19 cellular contexts compared by ENCODE assay signal in the genomic region with DNA sequence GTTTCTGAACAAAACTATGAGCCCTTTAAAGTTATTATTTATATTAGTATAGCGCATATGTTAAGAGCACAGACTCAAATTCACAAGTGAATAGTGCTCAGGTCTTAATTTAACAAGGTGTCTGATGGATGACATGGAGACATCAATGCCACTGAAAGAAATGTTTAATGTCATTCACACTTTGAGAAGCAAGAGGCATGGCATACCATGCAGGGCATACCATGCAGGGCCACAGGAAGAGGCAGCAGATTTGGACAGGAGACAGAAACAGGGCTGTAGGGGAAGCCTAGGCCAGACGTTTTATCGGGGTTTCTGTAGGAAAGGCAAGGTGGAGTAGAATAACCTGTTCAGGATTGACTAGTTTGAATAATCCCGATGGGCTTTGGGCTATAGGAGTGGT.
DNase-seq lines count a peak whose midpoint lies in the region; ATAC-seq and TF ChIP-seq lines count a peak whose summit lies in the region.
"Had no signal": no experiment of that assay in that cellular context is flagged by ENCODE, and none has a peak within 500 bp of the region (broad histone marks: within the 10 kb centered on the region; RNA-seq: fewer than 3 reads in every experiment).

No MANE protein-coding gene starts in this region.

- H3K4me3 ChIP-seq in heart left ventricle (no peak overlapping the region), left ventricle myocardium inferior (no peak overlapping the region)
- H3K4me3 ChIP-seq: BLaER1 had no signal

- H3K36me3 ChIP-seq in heart left ventricle: no peaks in the 10 kb centered on the region
- H3K36me3 ChIP-seq in left ventricle myocardium inferior: no peaks in the 10 kb centered on the region
- H3K36me3 ChIP-seq: BLaER1 had no signal

- peaks cover 3% of the 10 kb centered on the region for H3K27me3 Mint-ChIP-seq in endothelial cell (ENCODE audit: unreplicated experiment)
- H3K27me3 Mint-ChIP-seq: B cell; CD4-positive, CD25-positive, alpha-beta regulatory T cell had no signal

- no peak for DNase-seq in Right ventricle myocardium inferior (ENCODE audit: missing footprints)
- no peak for DNase-seq in cardiac septum (ENCODE audit: low spot score)
- peak in 3 of 5 donors; percentile 16 to 46 (median 25) for DNase-seq in heart left ventricle
- peak; percentile 20 for DNase-seq in left ventricle myocardium inferior
- no peak for DNase-seq in endothelial cell (ENCODE audit: low spot score)
- no peak for DNase-seq in H4 (ENCODE audit: low spot score)
- DNase-seq: Caco-2; CD4-positive, CD25-positive, alpha-beta regulatory T cell; CD8-positive, alpha-beta T cell; DMS153; DND-41; GOT3; H7 had no signal

- TF ChIP-seq CTCF in heart left ventricle (IDR thresholded peaks at IDR 0.05) (no peak), left ventricle myocardium inferior (IDR thresholded peaks at IDR 0.05; ENCODE audit: borderline replicate concordance) (no peak), endothelial cell (IDR thresholded peaks at IDR 0.05; ENCODE audit: unreplicated experiment) (no peak)

- ATAC-seq in Right ventricle myocardium inferior: peak; percentile 89
- peak; percentile 86 to 98 (median 97) for ATAC-seq in heart left ventricle
- ATAC-seq in GM18907 (IDR thresholded peaks at IDR 0.05; ENCODE audit: unreplicated experiment): no peak
- ATAC-seq: CD8-positive, alpha-beta T cell; HCT116 had no signal

- no peaks in the 10 kb centered on the region for H3K9me3 Mint-ChIP-seq in endothelial cell (ENCODE audit: unreplicated experiment)
- H3K9me3 Mint-ChIP-seq: CD8-positive, alpha-beta T cell had no signal

- TF ChIP-seq POLR2A in heart left ventricle (IDR thresholded peaks at IDR 0.05): no peak

- H3K27ac Mint-ChIP-seq in endothelial cell (ENCODE audit: unreplicated experiment): no peak overlapping the region
- H3K27ac Mint-ChIP-seq: B cell; CD4-positive, CD25-positive, alpha-beta regulatory T cell; CD8-positive, alpha-beta T cell had no signal

- peaks cover 0 to 2% (median 0%) of the 10 kb centered on the region in 12 donors for H3K9me3 ChIP-seq in heart left ventricle
- H3K9me3 ChIP-seq in left ventricle myocardium inferior (replicated peaks): no peaks in the 10 kb centered on the region
- H3K9me3 ChIP-seq: Caco-2 had no signal

- H3K4me1 ChIP-seq in heart left ventricle (peaks cover 0 to 10% (median 0%) of the 10 kb centered on the region in 12 donors), left ventricle myocardium inferior (peaks cover 15% of the 10 kb centered on the region)
- H3K4me1 ChIP-seq: Caco-2 had no signal

- WGBS in heart left ventricle, 4 donors: 42 to 53% (median 47%) methylated on average over 4 of the region's 4 CpGs

- H3K27ac ChIP-seq in heart left ventricle (no peak overlapping the region), left ventricle myocardium inferior (replicated peaks) (peak overlapping the region; percentile 49)
- H3K27ac ChIP-seq: 22Rv1, BLaER1, C4-2B had no signal

- H3K36me3 Mint-ChIP-seq in endothelial cell (ENCODE audit: low read depth, unreplicated experiment): peaks cover 4% of the 10 kb centered on the region
- H3K36me3 Mint-ChIP-seq: CD4-positive, CD25-positive, alpha-beta regulatory T cell; CD8-positive, alpha-beta T cell had no signal

- no peaks in the 10 kb centered on the region for H3K4me1 Mint-ChIP-seq in endothelial cell (ENCODE audit: unreplicated experiment)
- H3K4me1 Mint-ChIP-seq: B cell; CD4-positive, CD25-positive, alpha-beta regulatory T cell had no signal

- no peaks in the 10 kb centered on the region for H3K27me3 ChIP-seq in heart left ventricle
- H3K27me3 ChIP-seq in left ventricle myocardium inferior (ENCODE audit: low read depth): no peaks in the 10 kb centered on the region
- H3K27me3 ChIP-seq: BLaER1 had no signal

- H3K4me3 Mint-ChIP-seq in endothelial cell (ENCODE audit: unreplicated experiment): no peak overlapping the region
- H3K4me3 Mint-ChIP-seq: B cell; CD4-positive, CD25-positive, alpha-beta regulatory T cell; CD8-positive, alpha-beta T cell had no signal

- intact Hi-C loops in Right ventricle myocardium inferior (cut with DNase I): no loop called here
- intact Hi-C loops in cardiac septum (cut with DNase I): no loop called here
- intact Hi-C loops in heart left ventricle (cut with DNase I): no loop called here
- intact Hi-C loops in left ventricle myocardium inferior (cut with micrococcal nuclease): no loop called here

Comparison
In these comparisons a context has a peak if more than half of its experiments do, and no peak if none do; other contexts are left out.
1. DNase-seq: peak in heart left ventricle (3 of 5) and left ventricle myocardium inferior (single experiment); none in Right ventricle myocardium inferior (single experiment), cardiac septum (single experiment), endothelial cell (single experiment) and H4 (single experiment).